Comparison of ENCODE assay signal across 8 cellular contexts in genomic region chr17:46560048-46560447, GRCh38. TPM values are rescaled to one million over a fixed set of nuclear protein-coding genes. Genes with fewer than 3 reads are reported as not detected.
DNase-seq lines count a peak whose midpoint lies in the region; ATAC-seq, FAIRE-seq and TF ChIP-seq lines count a peak whose summit lies in the region.
"Not testable (repeated sequence)": the region's sequence is repeated elsewhere in the genome, so short reads cannot be mapped to it uniquely, and the experiment has no call there.

No MANE protein-coding gene starts in this region.

- not testable (repeated sequence) for H3K9me2 ChIP-seq in GM23338 (ENCODE audit: insufficient read depth)

- TF ChIP-seq POLR2A in gastroesophageal sphincter (IDR thresholded peaks at IDR 0.05); right lobe of liver (IDR thresholded peaks at IDR 0.05); upper lobe of left lung (IDR thresholded peaks at IDR 0.05): not testable (repeated sequence)

- not testable (repeated sequence) for H3K4me1 Mint-ChIP-seq in GM23338; activated CD8-positive, alpha-beta T cell treated with anti-CD3 and anti-CD28 coated beads for 36 hours (ENCODE audit: low read depth)

- not testable (repeated sequence) for DNase-seq in GM23338 (ENCODE audit: low spot score); activated CD8-positive, alpha-beta T cell treated with anti-CD3 and anti-CD28 coated beads for 36 hours; heart right ventricle; left colon; right lobe of liver; pancreas; upper lobe of left lung

- POLR2A ChIA-PET in activated CD8-positive, alpha-beta T cell treated with anti-CD3 and anti-CD28 coated beads for 36 hours (lab: Charles Lee), result not testable (repeated sequence)

- not testable (repeated sequence) for TF ChIP-seq CTCF in GM23338 (conservative IDR thresholded peaks at IDR 0.05; ENCODE audit: low read depth in 2 of 2); activated CD8-positive, alpha-beta T cell treated with anti-CD3 and anti-CD28 coated beads for 36 hours (IDR thresholded peaks at IDR 0.05); gastroesophageal sphincter (IDR thresholded peaks at IDR 0.05); heart right ventricle (IDR thresholded peaks at IDR 0.05); right lobe of liver (IDR thresholded peaks at IDR 0.05); pancreas (IDR thresholded peaks at IDR 0.05); upper lobe of left lung (IDR thresholded peaks at IDR 0.05)

- H3K4me3 ChIP-seq in GM23338, gastroesophageal sphincter, heart right ventricle, right lobe of liver, pancreas, upper lobe of left lung: not testable (repeated sequence)

- not testable (repeated sequence) for H3K36me3 ChIP-seq in GM23338 (ENCODE audit: insufficient read depth); gastroesophageal sphincter; heart right ventricle; right lobe of liver; pancreas; upper lobe of left lung

- H3K4me3 Mint-ChIP-seq in GM23338; activated CD8-positive, alpha-beta T cell treated with anti-CD3 and anti-CD28 coated beads for 36 hours: not testable (repeated sequence)

- not testable (repeated sequence) for H3K9me3 ChIP-seq in gastroesophageal sphincter, heart right ventricle, right lobe of liver, pancreas, upper lobe of left lung

- H3F3A ChIP-seq in GM23338 (replicated peaks; ENCODE audit: low read depth), result not testable (repeated sequence)

- not testable (repeated sequence) for H3K9me3 Mint-ChIP-seq in GM23338; activated CD8-positive, alpha-beta T cell treated with anti-CD3 and anti-CD28 coated beads for 36 hours

- not testable (repeated sequence) for H3K36me3 Mint-ChIP-seq in GM23338 (ENCODE audit: low read depth); activated CD8-positive, alpha-beta T cell treated with anti-CD3 and anti-CD28 coated beads for 36 hours (ENCODE audit: low read depth)

- ATAC-seq in GM23338, result peak; percentile 12
- peak; percentile 30 for ATAC-seq in activated CD8-positive, alpha-beta T cell treated with anti-CD3 and anti-CD28 coated beads for 36 hours
- peak; percentile 73 for ATAC-seq in gastroesophageal sphincter
- ATAC-seq in heart right ventricle, result peak; percentile 30 to 95 (median 64)
- ATAC-seq in left colon, result peak; percentile 32
- peak; percentile 48 to 60 (median 51) for ATAC-seq in right lobe of liver
- ATAC-seq in pancreas, result peak in 3 of 4 donors; percentile 56 to 57 (median 56)
- peak; percentile 85 for ATAC-seq in upper lobe of left lung (ENCODE audit: low FRiP score in 2 of 2)

- not testable (repeated sequence) for H4K20me1 ChIP-seq in GM23338 (replicated peaks; ENCODE audit: insufficient read depth)

- not testable (repeated sequence) for H2AFZ ChIP-seq in GM23338

- H3K79me2 ChIP-seq in GM23338 (replicated peaks; ENCODE audit: insufficient read depth), result not testable (repeated sequence)

- not testable (repeated sequence) for H3K4me1 ChIP-seq in GM23338 (ENCODE audit: insufficient read depth); gastroesophageal sphincter; heart right ventricle; right lobe of liver; pancreas; upper lobe of left lung

- H3K27me3 ChIP-seq in GM23338 (ENCODE audit: insufficient read depth); gastroesophageal sphincter; heart right ventricle; right lobe of liver; pancreas; upper lobe of left lung: not testable (repeated sequence)

- CTCF ChIA-PET in activated CD8-positive, alpha-beta T cell treated with anti-CD3 and anti-CD28 coated beads for 36 hours (lab: Charles Lee), result not testable (repeated sequence)

- TF ChIP-seq EP300 in gastroesophageal sphincter (IDR thresholded peaks at IDR 0.05); upper lobe of left lung (IDR thresholded peaks at IDR 0.05): not testable (repeated sequence)

- H3K27ac Mint-ChIP-seq in GM23338; activated CD8-positive, alpha-beta T cell treated with anti-CD3 and anti-CD28 coated beads for 36 hours: not testable (repeated sequence)

- not testable (repeated sequence) for H3K4me2 ChIP-seq in GM23338

- not testable (repeated sequence) for FAIRE-seq in pancreas (lab: Jason Lieb, UNC)

- intact Hi-C loops in activated CD8-positive, alpha-beta T cell treated with anti-CD3 and anti-CD28 coated beads for 36 hours (cut with micrococcal nuclease); heart right ventricle (cut with DNase I); left colon (cut with DNase I, micrococcal nuclease); right lobe of liver (cut with DNase I); pancreas (cut with DNase I): not testable (repeated sequence)

- no CpG with 5 or more reads among the region's 3 CpGs for WGBS in gastroesophageal sphincter (ENCODE audit: low coverage in 1 of 2), 2 donors
- no CpG with 5 or more reads among the region's 3 CpGs for WGBS in heart right ventricle, 2 donors
- WGBS in right lobe of liver (ENCODE audit: insufficient coverage, low coverage, low lambda C conversion rate, missing lambda C conversion rate), result no CpG with 5 or more reads among the region's 3 CpGs
- no CpG with 5 or more reads among the region's 3 CpGs for WGBS in pancreas, 2 donors
- no CpG with 5 or more reads among the region's 3 CpGs for WGBS in upper lobe of left lung, 2 donors

- H3K27ac ChIP-seq in GM23338 (ENCODE audit: low read depth); gastroesophageal sphincter; heart right ventricle; right lobe of liver; pancreas; upper lobe of left lung: not testable (repeated sequence)

- H3K27me3 Mint-ChIP-seq in GM23338 (ENCODE audit: insufficient read depth, low read depth, poor library complexity); activated CD8-positive, alpha-beta T cell treated with anti-CD3 and anti-CD28 coated beads for 36 hours: not testable (repeated sequence)

RNA-seq across cellular contexts. Expression of gene ARL17A, which starts 19.4 kb away (rescaled TPM):
- total RNA-seq in GM23338 (2014; rRNA removed; shearing (Covaris generic)), result 24.4 and 47.1 TPM in 2 replicates
- polyA plus RNA-seq in GM23338 (2016; fragmentation: Nextera tagmentation; extraction: Ambion mirVana) (21.0 and 23.6 TPM in 2 replicates), heart right ventricle (1 to 10 TPM; 1.8 to 6.0 TPM), pancreas (1 to 10 TPM; 3.9 to 4.9 TPM)
- 10 to 100 TPM; 25.0 to 26.1 TPM for total RNA-seq in activated CD8-positive, alpha-beta T cell treated with anti-CD3 and anti-CD28 coated beads for 36 hours
- total RNA-seq in gastroesophageal sphincter (10 to 100 TPM in 1 of 4 donors, 1 to 10 TPM in 3; 5.6 to 15.6 (median 7.1) TPM), heart right ventricle (10 to 100 TPM in 2 of 10 donors, 1 to 10 TPM in 8; 5.5 to 13.0 (median 7.7) TPM), left colon (10 to 100 TPM; 10.4 to 11.2 TPM), right lobe of liver (1 to 10 TPM; 1.8 to 8.9 (median 6.4) TPM), pancreas (10 to 100 TPM in 2 of 6 donors, 1 to 10 TPM in 4; 3.5 to 17.4 (median 6.3) TPM), upper lobe of left lung (10 to 100 TPM in 5 of 6 donors, 1 to 10 TPM in 1; 4.6 to 24.1 (median 17.9) TPM)

RNA-seq across cellular contexts. Expression of gene NSF, which starts 30.4 kb away (rescaled TPM):
- 23.8 and 26.5 TPM in 2 replicates for total RNA-seq in GM23338 (2014; rRNA removed; shearing (Covaris generic))
- polyA plus RNA-seq in GM23338 (2016; fragmentation: Nextera tagmentation; extraction: Ambion mirVana), result 9.5 and 12.5 TPM in 2 replicates
- total RNA-seq in activated CD8-positive, alpha-beta T cell treated with anti-CD3 and anti-CD28 coated beads for 36 hours, result 10 to 100 TPM; 41.4 to 46.2 TPM
- 10 to 100 TPM; 15.6 to 22.9 (median 19.0) TPM for total RNA-seq in gastroesophageal sphincter
- 10 to 100 TPM; 13.0 to 28.0 (median 21.3) TPM for total RNA-seq in heart right ventricle
- polyA plus RNA-seq in heart right ventricle, result 10 to 100 TPM in 1 of 2 donors, 1 to 10 TPM in 1; 4.5 to 15.1 TPM
- total RNA-seq in left colon, result 10 to 100 TPM; 72.8 to 79.3 TPM
- 10 to 100 TPM; 16.3 to 27.7 (median 20.8) TPM for total RNA-seq in right lobe of liver
- 10 to 100 TPM; 24.7 to 32.4 (median 30.6) TPM for total RNA-seq in pancreas
- polyA plus RNA-seq in pancreas, result 10 to 100 TPM in 1 of 2 donors, 1 to 10 TPM in 1; 6.2 to 15.0 TPM
- total RNA-seq in upper lobe of left lung, result 10 to 100 TPM; 11.2 to 40.5 (median 25.7) TPM

RNA-seq across cellular contexts. Expression of gene LRRC37A2, which starts 47.8 kb away (rescaled TPM):
- 12.2 and 14.6 TPM in 2 replicates for total RNA-seq in GM23338 (2014; rRNA removed; shearing (Covaris generic))
- 14.5 and 16.1 TPM in 2 replicates for polyA plus RNA-seq in GM23338 (2016; fragmentation: Nextera tagmentation; extraction: Ambion mirVana)
- 1 to 10 TPM; 7.8 to 8.1 TPM for total RNA-seq in activated CD8-positive, alpha-beta T cell treated with anti-CD3 and anti-CD28 coated beads for 36 hours
- 10 to 100 TPM in 1 of 4 donors, 1 to 10 TPM in 3; 6.0 to 12.1 (median 7.5) TPM for total RNA-seq in gastroesophageal sphincter
- 1 to 10 TPM; 1.9 to 9.4 (median 5.7) TPM for total RNA-seq in heart right ventricle
- polyA plus RNA-seq in heart right ventricle, result 1 to 10 TPM; 1.3 to 6.5 TPM
- 10 to 100 TPM; 12.0 to 15.2 TPM for total RNA-seq in left colon
- 1 to 10 TPM; 1.6 to 5.1 (median 3.2) TPM for total RNA-seq in right lobe of liver
- 1 to 10 TPM; 3.3 to 8.9 (median 6.8) TPM for total RNA-seq in pancreas
- polyA plus RNA-seq in pancreas, result 1 to 10 TPM; 2.8 to 8.4 TPM
- total RNA-seq in upper lobe of left lung, result 10 to 100 TPM in 5 of 6 donors, 1 to 10 TPM in 1; 7.9 to 44.0 (median 14.6) TPM

Comparison
In these comparisons a context has a peak if more than half of its experiments do, and no peak if none do; other contexts are left out.
1. ATAC-seq: peak in every context shown above with its lines; median percentile 85 in upper lobe of left lung; 73 in gastroesophageal sphincter; 64 in heart right ventricle; 56 in pancreas; 51 in right lobe of liver; 32 in left colon; 30 in activated CD8-positive, alpha-beta T cell treated with anti-CD3 and anti-CD28 coated beads for 36 hours; 12 in GM23338.